16 cellular contexts compared by ENCODE assay signal in genomic region chr19:46931197-46931596, GRCh38.
DNase-seq lines count a peak whose midpoint lies in the region; ATAC-seq and TF ChIP-seq lines count a peak whose summit lies in the region.
"Had no signal": no experiment of that assay in that cellular context is flagged by ENCODE, and none has a peak within 500 bp of the region (broad histone marks: within the 10 kb centered on the region; RNA-seq: fewer than 3 reads in every experiment).

No MANE protein-coding gene starts in this region.

- H3K27ac ChIP-seq in GM23338 (ENCODE audit: low read depth), result 0 out of 2 replicates have a peak overlapping the region, but pooled peaks have one; percentile 14
- H3K27ac ChIP-seq: foreskin keratinocyte, transverse colon had no signal

- no peak for ATAC-seq in GM23338
- no peak for ATAC-seq in WTC11
- ATAC-seq in left ventricle myocardium superior, result peak; percentile 23
- no peak for ATAC-seq in stimulated activated naive B cell treated with anti-CD40 and anti-IgM and Interleukin-4, amounts not matched to agents 10 μg/mL and 1 μg/mL and 100 μg/mL, for 72 hours (replicated peaks)
- ATAC-seq in left colon, result no peak
- ATAC-seq in GM18511 (IDR thresholded peaks at IDR 0.05; ENCODE audit: unreplicated experiment), result no peak
- ATAC-seq: foreskin keratinocyte had no signal

- no peaks in the 10 kb centered on the region for H3K36me3 ChIP-seq in GM23338 (ENCODE audit: insufficient read depth)
- H3K36me3 ChIP-seq: transverse colon had no signal

- H3K4me1 ChIP-seq in GM23338 (ENCODE audit: insufficient read depth), result peaks cover 15% of the 10 kb centered on the region

- CTCF ChIA-PET in WTC11 (lab: Charles Lee), result no interaction called here

- no peaks in the 10 kb centered on the region for H3K27me3 ChIP-seq in GM23338 (ENCODE audit: insufficient read depth)
- H3K27me3 ChIP-seq: foreskin keratinocyte, transverse colon had no signal

- no peak for TF ChIP-seq CTCF in GM23338 (conservative IDR thresholded peaks at IDR 0.05; ENCODE audit: low read depth in 2 of 2)
- TF ChIP-seq CTCF in WTC11 (IDR thresholded peaks at IDR 0.05), result no peak

- H3K9me3 Mint-ChIP-seq in GM23338 (no peaks in the 10 kb centered on the region), WTC11 (no peaks in the 10 kb centered on the region)
- no peaks in the 10 kb centered on the region for H3K9me3 Mint-ChIP-seq in stimulated activated naive B cell treated with anti-CD40 and anti-IgM and Interleukin-4, amounts not matched to agents 10 μg/mL and 1 μg/mL and 100 μg/mL, for 72 hours
- H3K9me3 Mint-ChIP-seq: activated CD4-positive, alpha-beta memory T cell treated with anti-CD3 and anti-CD28 coated beads for 36 hours; immature natural killer cell had no signal

- H3K27me3 Mint-ChIP-seq in GM23338 (ENCODE audit: insufficient read depth, low read depth, poor library complexity), result peaks cover 2% of the 10 kb centered on the region
- H3K27me3 Mint-ChIP-seq in WTC11 (ENCODE audit: low read depth), result no peaks in the 10 kb centered on the region
- no peaks in the 10 kb centered on the region for H3K27me3 Mint-ChIP-seq in stimulated activated naive B cell treated with anti-CD40 and anti-IgM and Interleukin-4, amounts not matched to agents 10 μg/mL and 1 μg/mL and 100 μg/mL, for 72 hours
- H3K27me3 Mint-ChIP-seq: activated CD4-positive, alpha-beta memory T cell treated with anti-CD3 and anti-CD28 coated beads for 36 hours had no signal

- H3K9me2 ChIP-seq in GM23338 (ENCODE audit: insufficient read depth), result no peaks in the 10 kb centered on the region

- DNase-seq in GM23338 (ENCODE audit: low spot score) (no peak), WTC11 (ENCODE audit: low spot score) (no peak), left ventricle myocardium superior (no peak), left colon (no peak), NCI-H1694 treated with DMSO at 0.1 percent for 48 hours (lab: John Stamatoyannopoulos, UW) (no peak)
- no peak for DNase-seq in stimulated activated naive B cell treated with anti-CD40 and anti-IgM and Interleukin-4, amounts not matched to agents 10 μg/mL and 1 μg/mL and 100 μg/mL, for 72 hours
- DNase-seq: activated CD4-positive, alpha-beta memory T cell treated with anti-CD3 and anti-CD28 coated beads for 36 hours; aorta; COR-L47; foreskin keratinocyte; GF-D8; immature natural killer cell; MM.1S; NCI-H2029; transverse colon had no signal

- H3K27ac Mint-ChIP-seq in GM23338 (no peak overlapping the region), WTC11 (peak overlapping the region; percentile 57; the same call in 1 of the 2 replicates)
- H3K27ac Mint-ChIP-seq in stimulated activated naive B cell treated with anti-CD40 and anti-IgM and Interleukin-4, amounts not matched to agents 10 μg/mL and 1 μg/mL and 100 μg/mL, for 72 hours, result peak overlapping the region; percentile 34
- H3K27ac Mint-ChIP-seq: activated CD4-positive, alpha-beta memory T cell treated with anti-CD3 and anti-CD28 coated beads for 36 hours had no signal

- POLR2A ChIA-PET in WTC11 (lab: Charles Lee), result no interaction called here

- H3K4me3 ChIP-seq in GM23338, result no peak overlapping the region
- H3K4me3 ChIP-seq: transverse colon had no signal

- no peak overlapping the region for H2AFZ ChIP-seq in GM23338

- peaks cover 27% of the 10 kb centered on the region for H4K20me1 ChIP-seq in GM23338 (replicated peaks; ENCODE audit: insufficient read depth)

- H3K4me1 Mint-ChIP-seq in GM23338 (peaks cover 19% of the 10 kb centered on the region; the same call in 2 of the 3 replicates), WTC11 (peaks cover 23% of the 10 kb centered on the region)
- H3K4me1 Mint-ChIP-seq in stimulated activated naive B cell treated with anti-CD40 and anti-IgM and Interleukin-4, amounts not matched to agents 10 μg/mL and 1 μg/mL and 100 μg/mL, for 72 hours, result peaks cover 22 to 42% of the 10 kb centered on the region in 2 donors

- no peak overlapping the region for H3K4me3 Mint-ChIP-seq in GM23338
- no peak overlapping the region for H3K4me3 Mint-ChIP-seq in WTC11
- H3K4me3 Mint-ChIP-seq in stimulated activated naive B cell treated with anti-CD40 and anti-IgM and Interleukin-4, amounts not matched to agents 10 μg/mL and 1 μg/mL and 100 μg/mL, for 72 hours, result no peak overlapping the region
- H3K4me3 Mint-ChIP-seq: activated CD4-positive, alpha-beta memory T cell treated with anti-CD3 and anti-CD28 coated beads for 36 hours; immature natural killer cell had no signal

- peaks cover 93% of the 10 kb centered on the region for H3K79me2 ChIP-seq in GM23338 (replicated peaks; ENCODE audit: insufficient read depth)

- intact Hi-C loops in left ventricle myocardium superior (cut with micrococcal nuclease) (no loop called here), left colon (cut with DNase I, micrococcal nuclease) (no loop called here)

- no peaks in the 10 kb centered on the region for H3F3A ChIP-seq in GM23338 (replicated peaks; ENCODE audit: low read depth)

- no peak overlapping the region for H3K4me2 ChIP-seq in GM23338

- no peaks in the 10 kb centered on the region for H3K36me3 Mint-ChIP-seq in GM23338 (ENCODE audit: low read depth)
- H3K36me3 Mint-ChIP-seq in WTC11, result no peaks in the 10 kb centered on the region
- H3K36me3 Mint-ChIP-seq in stimulated activated naive B cell treated with anti-CD40 and anti-IgM and Interleukin-4, amounts not matched to agents 10 μg/mL and 1 μg/mL and 100 μg/mL, for 72 hours, result no peaks in the 10 kb centered on the region
- H3K36me3 Mint-ChIP-seq: activated CD4-positive, alpha-beta memory T cell treated with anti-CD3 and anti-CD28 coated beads for 36 hours; immature natural killer cell had no signal

TF ChIP-seq in WTC11, 78 proteins besides CTCF, POLR2A, EP300 and RAD21 (continues in another document):
- TF ChIP-seq CREB1 (CRISPR knock-in tag; IDR thresholded peaks at IDR 0.05) (no peak), FOXK1 (CRISPR knock-in tag; IDR thresholded peaks at IDR 0.05) (no peak), RORB (CRISPR knock-in tag; IDR thresholded peaks at IDR 0.05) (no peak), E2F5 (CRISPR knock-in tag; IDR thresholded peaks at IDR 0.05) (no peak), ZNF232 (CRISPR knock-in tag; IDR thresholded peaks at IDR 0.05) (no peak), GTF2I (CRISPR knock-in tag; conservative IDR thresholded peaks at IDR 0.05) (no peak), GABPB1 (CRISPR knock-in tag; IDR thresholded peaks at IDR 0.05) (no peak), IRF1 (CRISPR knock-in tag; IDR thresholded peaks at IDR 0.05) (no peak), ARID4B (CRISPR knock-in tag; IDR thresholded peaks at IDR 0.05; ENCODE audit: borderline replicate concordance) (no peak), CBFB (CRISPR knock-in tag; IDR thresholded peaks at IDR 0.05; ENCODE audit: low read depth) (no peak), ERG (CRISPR knock-in tag; IDR thresholded peaks at IDR 0.05) (no peak)
